In the genomic region with DNA sequence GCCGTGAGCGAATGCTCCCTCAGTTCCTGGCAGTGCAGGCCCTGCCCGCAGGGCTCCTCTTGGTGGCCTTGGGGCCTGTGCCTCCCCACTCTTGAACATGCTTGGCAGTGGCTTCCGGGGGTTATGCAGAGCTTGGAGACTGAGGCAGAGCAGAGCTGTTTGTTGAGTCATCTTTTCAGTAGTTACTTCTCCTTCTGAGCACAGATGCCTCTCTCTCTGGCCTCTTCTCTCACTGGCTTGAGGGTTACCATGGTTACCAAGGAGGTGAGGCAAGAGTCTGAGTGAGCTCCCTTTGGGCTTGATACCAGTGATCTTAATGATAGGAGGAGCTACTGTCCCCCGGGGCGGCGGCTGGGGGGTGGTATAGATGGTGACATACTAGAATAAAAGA, we compare ENCODE assay signal across 8 cellular contexts.
A peak's percentile ranks its signal among the peaks of the same experiment; 100 is the strongest.
DNase-seq lines count a peak whose midpoint lies in the region; ATAC-seq and TF ChIP-seq lines count a peak whose summit lies in the region.

No MANE protein-coding gene starts in this region.

- H3K4me1 ChIP-seq in ACC112 (ENCODE audit: control insufficient read depth, insufficient read depth, low read length, unreplicated experiment) (peaks cover 35% of the 10 kb centered on the region), OCI-LY3 (ENCODE audit: low read length) (peaks cover 47% of the 10 kb centered on the region), heart right ventricle (peaks cover 15 to 65% (median 54%) of the 10 kb centered on the region in 9 donors)
- no peaks in the 10 kb centered on the region for H3K4me1 ChIP-seq in effector memory CD4-positive, alpha-beta T cell (ENCODE audit: control insufficient read depth, insufficient read depth, low read length, poor library complexity, severe bottlenecking)

- no peaks in the 10 kb centered on the region for H3K79me2 ChIP-seq in ACC112 (ENCODE audit: control insufficient read depth, insufficient read depth, low read length, unreplicated experiment)
- no peaks in the 10 kb centered on the region for H3K79me2 ChIP-seq in OCI-LY3 (ENCODE audit: low read length)

- peak overlapping the region; percentile 32 for H3K9ac ChIP-seq in OCI-LY3 (ENCODE audit: low read length)

- no peak overlapping the region for H2AFZ ChIP-seq in ACC112 (ENCODE audit: low read length, unreplicated experiment)
- H2AFZ ChIP-seq in OCI-LY3 (ENCODE audit: low read depth, low read length), result peak overlapping the region; percentile 52; the same call in 1 of the 2 replicates

- no peaks in the 10 kb centered on the region for H3K27me3 ChIP-seq in ACC112 (ENCODE audit: insufficient read depth, low read length)
- H3K27me3 ChIP-seq in OCI-LY3 (ENCODE audit: low read depth, low read length), result no peaks in the 10 kb centered on the region
- no peaks in the 10 kb centered on the region for H3K27me3 ChIP-seq in heart right ventricle
- H3K27me3 ChIP-seq in effector memory CD4-positive, alpha-beta T cell (replicated peaks; ENCODE audit: control insufficient read depth, insufficient read depth, low read length, poor library complexity, severe bottlenecking), result no peaks in the 10 kb centered on the region

- ATAC-seq in GM21717 (IDR thresholded peaks at IDR 0.05; ENCODE audit: unreplicated experiment) (peak; percentile 85), heart right ventricle (peak in 5 of 8 donors; percentile 2 to 35 (median 13)), HG03097 (IDR thresholded peaks at IDR 0.05; ENCODE audit: low FRiP score, unreplicated experiment) (no peak)

- DNase-seq in heart right ventricle (no peak), middle frontal gyrus (ENCODE audit: extremely low spot score, low spot score) (no peak), SW480 (ENCODE audit: low spot score) (no peak)
- no peak for DNase-seq in effector memory CD4-positive, alpha-beta T cell

- no peak for TF ChIP-seq CTCF in OCI-LY3 (IDR thresholded peaks at IDR 0.05; ENCODE audit: low read depth, low read length)
- TF ChIP-seq CTCF in heart right ventricle (IDR thresholded peaks at IDR 0.05), result no peak

- 81 to 86% methylated on average over 7 of the region's 7 CpGs for WGBS in heart right ventricle, 2 donors

- peak overlapping the region; percentile 63 for H3K4me2 ChIP-seq in OCI-LY3 (ENCODE audit: low read length)

- H3K4me3 ChIP-seq in ACC112 (ENCODE audit: low read depth, low read length), result no peak overlapping the region
- peak overlapping the region; percentile 35 for H3K4me3 ChIP-seq in OCI-LY3 (ENCODE audit: low read length)
- H3K4me3 ChIP-seq in heart right ventricle, result no peak overlapping the region
- H3K4me3 ChIP-seq in effector memory CD4-positive, alpha-beta T cell (ENCODE audit: insufficient read depth, low read depth, low read length, poor library complexity, severe bottlenecking), result no peak overlapping the region

- intact Hi-C loops in heart right ventricle (cut with DNase I), result loop anchor here in 8 of 10 donors (2.0 to 10.0 kb wide), 7 partner anchors 134 to 726 kb away; no protein-coding TSS in a partner anchor

- no peaks in the 10 kb centered on the region for H4K20me1 ChIP-seq in OCI-LY3 (ENCODE audit: insufficient read depth, low read length)

- H3K9me3 ChIP-seq in OCI-LY3 (ENCODE audit: insufficient read depth, low read length), result no peaks in the 10 kb centered on the region
- H3K9me3 ChIP-seq in heart right ventricle, result no peaks in the 10 kb centered on the region
- no peaks in the 10 kb centered on the region for H3K9me3 ChIP-seq in effector memory CD4-positive, alpha-beta T cell (ENCODE audit: control insufficient read depth, low read length)

- H3K36me3 ChIP-seq in ACC112 (ENCODE audit: insufficient read depth, low read length) (no peaks in the 10 kb centered on the region), OCI-LY3 (replicated peaks; ENCODE audit: low read depth, low read length) (no peaks in the 10 kb centered on the region), heart right ventricle (peaks cover 0 to 42% (median 0%) of the 10 kb centered on the region in 9 donors)
- H3K36me3 ChIP-seq in effector memory CD4-positive, alpha-beta T cell (ENCODE audit: control insufficient read depth, insufficient read depth, low read length), result no peaks in the 10 kb centered on the region

- H3K27ac ChIP-seq in ACC112 (ENCODE audit: low read depth, low read length) (peak overlapping the region; percentile 39; the same call in 1 of the 2 replicates), OCI-LY3 (ENCODE audit: low read length) (peak overlapping the region; percentile 91), heart right ventricle (peak overlapping the region in 8 of 10 donors; percentile 0 to 84 (median 44))
- no peak overlapping the region for H3K27ac ChIP-seq in effector memory CD4-positive, alpha-beta T cell (ENCODE audit: insufficient read depth, low read length, poor library complexity, severe bottlenecking)
